1 cellular context compared by ENCODE assay signal in the genomic region with DNA sequence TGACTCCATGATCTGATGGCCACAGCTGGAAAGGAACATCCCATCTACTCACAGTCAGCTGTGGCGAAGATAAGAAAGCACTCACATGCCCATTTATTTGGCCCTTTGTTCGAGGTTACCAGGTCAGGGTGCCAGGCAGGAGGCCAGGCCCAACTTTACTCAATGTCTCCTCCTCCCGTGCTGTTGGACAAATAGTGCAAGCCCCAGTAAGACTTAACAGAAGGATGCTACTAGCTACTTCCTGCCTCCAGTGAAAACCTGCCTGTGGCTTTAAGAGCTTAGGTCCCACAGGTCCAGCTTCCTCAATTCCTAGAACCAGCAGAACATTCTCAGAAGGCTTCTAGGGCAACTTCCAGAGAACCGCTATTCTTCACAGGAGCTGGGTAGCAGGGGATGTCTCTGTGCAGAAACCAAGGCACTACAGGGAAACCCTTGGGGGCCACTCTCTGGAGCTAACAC.
TF ChIP-seq lines count a peak whose summit lies in the region.

No MANE protein-coding gene starts in this region.

TF ChIP-seq in K562, 482 proteins besides CTCF, POLR2A, EP300 and RAD21 (continued from another document):
- TF ChIP-seq, protein P1, sequence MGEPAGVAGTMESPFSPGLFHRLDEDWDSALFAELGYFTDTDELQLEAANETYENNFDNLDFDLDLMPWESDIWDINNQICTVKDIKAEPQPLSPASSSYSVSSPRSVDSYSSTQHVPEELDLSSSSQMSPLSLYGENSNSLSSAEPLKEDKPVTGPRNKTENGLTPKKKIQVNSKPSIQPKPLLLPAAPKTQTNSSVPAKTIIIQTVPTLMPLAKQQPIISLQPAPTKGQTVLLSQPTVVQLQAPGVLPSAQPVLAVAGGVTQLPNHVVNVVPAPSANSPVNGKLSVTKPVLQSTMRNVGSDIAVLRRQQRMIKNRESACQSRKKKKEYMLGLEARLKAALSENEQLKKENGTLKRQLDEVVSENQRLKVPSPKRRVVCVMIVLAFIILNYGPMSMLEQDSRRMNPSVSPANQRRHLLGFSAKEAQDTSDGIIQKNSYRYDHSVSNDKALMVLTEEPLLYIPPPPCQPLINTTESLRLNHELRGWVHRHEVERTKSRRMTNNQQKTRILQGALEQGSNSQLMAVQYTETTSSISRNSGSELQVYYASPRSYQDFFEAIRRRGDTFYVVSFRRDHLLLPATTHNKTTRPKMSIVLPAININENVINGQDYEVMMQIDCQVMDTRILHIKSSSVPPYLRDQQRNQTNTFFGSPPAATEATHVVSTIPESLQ (CRISPR knock-in tag; IDR thresholded peaks at IDR 0.05): no peak
- TF ChIP-seq NR2C2 (CRISPR knock-in tag; IDR thresholded peaks at IDR 0.05): no peak
- TF ChIP-seq NR2C2 (tag; IDR thresholded peaks at IDR 0.05): peak; percentile 33; the same call in 1 of the 2 replicates
- peak; percentile 97 for TF ChIP-seq CTBP1 (IDR thresholded peaks at IDR 0.05; ENCODE audit: borderline replicate concordance)
